ENCODE assay signal across 39 cellular contexts in genomic region chr18:1177232-1177631, GRCh38.
"Had no signal": no experiment of that assay in that cellular context is flagged by ENCODE, and none has a peak within 500 bp of the region (broad histone marks: within the 10 kb centered on the region; RNA-seq: fewer than 3 reads in every experiment).

No MANE protein-coding gene starts in this region.

- DNase-seq: activated effector memory CD4-positive, alpha-beta T cell treated with anti-CD3 and anti-CD28 coated beads, Interleukin-2, amount 50 U/mL, for 16 hours; activated effector memory CD4-positive, alpha-beta T cell treated with Interleukin-2 at 50 U/mL for 16 hours; activated gamma-delta T cell; activated gamma-delta T cell treated with Interleukin-2 at 50 U/mL for 16 hours; activated naive CD4-positive, alpha-beta T cell; activated naive CD4-positive, alpha-beta T cell treated with anti-CD3 and anti-CD28 coated beads for 36 hours; activated naive CD4-positive, alpha-beta T cell treated with anti-CD3 and anti-CD28 coated beads, Interleukin-2, amount 10 ng/mL, durations not matched to agents 7 days and 5 days; activated naive CD4-positive, alpha-beta T cell treated with anti-CD3 and anti-CD28 coated beads, Interleukin-2, amount 50 U/mL, for 16 hours; activated naive CD4-positive, alpha-beta T cell treated with Interleukin-2 at 50 U/mL for 16 hours; activated naive CD8-positive, alpha-beta T cell treated with anti-CD3 and anti-CD28 coated beads for 36 hours; activated naive CD8-positive, alpha-beta T cell treated with anti-CD3 and anti-CD28 coated beads, Interleukin-2, amount 10 ng/mL, durations not matched to agents 7 days and 5 days; activated naive CD8-positive, alpha-beta T cell treated with anti-CD3 and anti-CD28 coated beads, Interleukin-2, amount 50 U/mL, for 24 hours; activated T-cell treated with anti-CD3 and anti-CD28 coated beads, Interleukin-2, amount 50 U/mL, for 24 hours; activated T-cell treated with anti-CD3 and anti-CD28 coated beads, Interleukin-2, amount 50 U/mL, for 4 hours; activated T-cell treated with anti-CD3 and anti-CD28 coated beads, Interleukin-2, amount 50 U/mL, for 48 hours; activated T-cell treated with anti-CD3 and anti-CD28 coated beads, Interleukin-2, amount 50 U/mL, for 72 hours; adrenal gland; amniotic stem cell; amygdala; anterior cingulate cortex; aorta; body of pancreas; brain microvascular endothelial cell; caudate nucleus; central memory CD4-positive, alpha-beta T cell; cerebellar nuclear complex had no signal

- H3K4me1 Mint-ChIP-seq: activated naive CD4-positive, alpha-beta T cell treated with anti-CD3 and anti-CD28 coated beads, Interleukin-2, amount 10 ng/mL, durations not matched to agents 7 days and 5 days; activated naive CD4-positive, alpha-beta T cell treated with anti-CD3 and anti-CD28 coated beads, Interleukin-2, amount 50 U/mL, for 24 hours; activated naive CD8-positive, alpha-beta T cell treated with anti-CD3 and anti-CD28 coated beads for 36 hours; activated naive CD8-positive, alpha-beta T cell treated with anti-CD3 and anti-CD28 coated beads, Interleukin-2, amount 10 ng/mL, durations not matched to agents 7 days and 5 days; activated naive CD8-positive, alpha-beta T cell treated with anti-CD3 and anti-CD28 coated beads, Interleukin-2, amount 50 U/mL, for 24 hours; activated T-helper 17 cell treated with anti-CD3 and anti-CD28 coated beads, Interleukin-2, amount 50 U/mL, for 72 hours; brain; central memory CD8-positive, alpha-beta T cell had no signal

- H3K27me3 ChIP-seq: adrenal gland, ascending aorta, body of pancreas, brain microvascular endothelial cell, breast epithelium, cardiac muscle cell had no signal

- H3K4me1 ChIP-seq: adrenal gland, ascending aorta, body of pancreas, breast epithelium had no signal

- H3K27ac ChIP-seq: adrenal gland, ascending aorta, body of pancreas, brain microvascular endothelial cell, breast epithelium, cardiac muscle cell had no signal

- H3K4me3 Mint-ChIP-seq: activated naive CD4-positive, alpha-beta T cell treated with anti-CD3 and anti-CD28 coated beads for 36 hours; activated naive CD4-positive, alpha-beta T cell treated with anti-CD3 and anti-CD28 coated beads, Interleukin-2, amount 10 ng/mL, durations not matched to agents 7 days and 5 days; activated naive CD4-positive, alpha-beta T cell treated with anti-CD3 and anti-CD28 coated beads, Interleukin-2, amount 50 U/mL, for 24 hours; activated naive CD8-positive, alpha-beta T cell; activated naive CD8-positive, alpha-beta T cell treated with anti-CD3 and anti-CD28 coated beads for 36 hours; activated naive CD8-positive, alpha-beta T cell treated with anti-CD3 and anti-CD28 coated beads, Interleukin-2, amount 10 ng/mL, durations not matched to agents 7 days and 5 days; activated naive CD8-positive, alpha-beta T cell treated with anti-CD3 and anti-CD28 coated beads, Interleukin-2, amount 50 U/mL, for 24 hours; activated T-cell treated with anti-CD3 and anti-CD28 coated beads, Interleukin-2, amount 50 U/mL, for 24 hours; activated T-cell treated with anti-CD3 and anti-CD28 coated beads, Interleukin-2, amount 50 U/mL, for 4 hours; activated T-cell treated with anti-CD3 and anti-CD28 coated beads, Interleukin-2, amount 50 U/mL, for 72 hours; activated T-helper 1 cell treated with anti-CD3 and anti-CD28 coated beads, Interleukin-12 subunit alpha, Interleukin-12 subunit beta, Interleukin-2, Interleukin-4 antibody, amounts not matched to agents 30 ng/mL and 10 ng/mL and 1 ng/mL, durations not matched to agents 14 hours and 24 hours and 36 hours; activated T-helper 17 cell treated with anti-CD3 and anti-CD28 coated beads, Interleukin-2, amount 50 U/mL, for 72 hours; brain; central memory CD8-positive, alpha-beta T cell had no signal

- ATAC-seq: activated naive CD4-positive, alpha-beta T cell treated with anti-CD3 and anti-CD28 coated beads, Interleukin-2, amount 50 U/mL, for 72 hours; activated naive CD8-positive, alpha-beta T cell treated with anti-CD3 and anti-CD28 coated beads, Interleukin-2, amount 50 U/mL, for 24 hours; activated T-cell treated with anti-CD3 and anti-CD28 coated beads, Interleukin-2, amount 50 U/mL, for 4 hours; activated T-cell treated with anti-CD3 and anti-CD28 coated beads, Interleukin-2, amount 50 U/mL, for 72 hours; activated T-helper 17 cell treated with anti-CD3 and anti-CD28 coated beads, Interleukin-2, amount 50 U/mL, for 72 hours; body of pancreas had no signal

- FAIRE-seq: astrocyte, bronchial epithelial cell had no signal

- H3K36me3 ChIP-seq: adrenal gland, ascending aorta, brain microvascular endothelial cell, breast epithelium, cardiac muscle cell had no signal

- H3K4me3 ChIP-seq: adrenal gland, ascending aorta, body of pancreas, breast epithelium, cardiac muscle cell had no signal

- H3K36me3 Mint-ChIP-seq: activated naive CD4-positive, alpha-beta T cell treated with anti-CD3 and anti-CD28 coated beads, Interleukin-2, amount 10 ng/mL, durations not matched to agents 7 days and 5 days; activated naive CD4-positive, alpha-beta T cell treated with anti-CD3 and anti-CD28 coated beads, Interleukin-2, amount 50 U/mL, for 24 hours; activated naive CD4-positive, alpha-beta T cell treated with anti-CD3 and anti-CD28 coated beads, Interleukin-2, amount 50 U/mL, for 72 hours; activated naive CD8-positive, alpha-beta T cell; activated naive CD8-positive, alpha-beta T cell treated with anti-CD3 and anti-CD28 coated beads for 36 hours; activated naive CD8-positive, alpha-beta T cell treated with anti-CD3 and anti-CD28 coated beads, Interleukin-2, amount 10 ng/mL, durations not matched to agents 7 days and 5 days; brain had no signal

- H3K9me3 Mint-ChIP-seq: activated naive CD8-positive, alpha-beta T cell treated with anti-CD3 and anti-CD28 coated beads, Interleukin-2, amount 10 ng/mL, durations not matched to agents 7 days and 5 days had no signal

- H3K27ac Mint-ChIP-seq: activated naive CD4-positive, alpha-beta T cell treated with anti-CD3 and anti-CD28 coated beads for 36 hours; activated naive CD4-positive, alpha-beta T cell treated with anti-CD3 and anti-CD28 coated beads, Interleukin-2, amount 10 ng/mL, durations not matched to agents 7 days and 5 days; activated naive CD4-positive, alpha-beta T cell treated with anti-CD3 and anti-CD28 coated beads, Interleukin-2, amount 50 U/mL, for 24 hours; activated naive CD4-positive, alpha-beta T cell treated with anti-CD3 and anti-CD28 coated beads, Interleukin-2, amount 50 U/mL, for 72 hours; activated naive CD8-positive, alpha-beta T cell; activated naive CD8-positive, alpha-beta T cell treated with anti-CD3 and anti-CD28 coated beads for 36 hours; activated naive CD8-positive, alpha-beta T cell treated with anti-CD3 and anti-CD28 coated beads, Interleukin-2, amount 10 ng/mL, durations not matched to agents 7 days and 5 days; activated naive CD8-positive, alpha-beta T cell treated with anti-CD3 and anti-CD28 coated beads, Interleukin-2, amount 50 U/mL, for 24 hours; activated T-cell treated with anti-CD3 and anti-CD28 coated beads, Interleukin-2, amount 50 U/mL, for 24 hours; activated T-helper 1 cell treated with anti-CD3 and anti-CD28 coated beads, Interleukin-12 subunit alpha, Interleukin-12 subunit beta, Interleukin-2, Interleukin-4 antibody, amounts not matched to agents 30 ng/mL and 10 ng/mL and 1 ng/mL, durations not matched to agents 14 hours and 24 hours and 36 hours; activated T-helper 17 cell treated with anti-CD3 and anti-CD28 coated beads, Interleukin-2, amount 50 U/mL, for 72 hours; activated T-helper 2 cell treated with anti-CD3 and anti-CD28 coated beads, Interferon-gamma antibody, Interleukin-2, Interleukin-4, amounts not matched to agents 10 μg/mL and 5 μg/mL and 100 μg/mL, durations not matched to agents 14 hours and 24 hours and 36 hours; brain had no signal

- H3K27me3 Mint-ChIP-seq: activated naive CD4-positive, alpha-beta T cell treated with anti-CD3 and anti-CD28 coated beads, Interleukin-2, amount 10 ng/mL, durations not matched to agents 7 days and 5 days; activated naive CD4-positive, alpha-beta T cell treated with anti-CD3 and anti-CD28 coated beads, Interleukin-2, amount 50 U/mL, for 24 hours; activated naive CD8-positive, alpha-beta T cell; activated naive CD8-positive, alpha-beta T cell treated with anti-CD3 and anti-CD28 coated beads for 36 hours; activated naive CD8-positive, alpha-beta T cell treated with anti-CD3 and anti-CD28 coated beads, Interleukin-2, amount 10 ng/mL, durations not matched to agents 7 days and 5 days; activated naive CD8-positive, alpha-beta T cell treated with anti-CD3 and anti-CD28 coated beads, Interleukin-2, amount 50 U/mL, for 24 hours; activated T-cell treated with anti-CD3 and anti-CD28 coated beads, Interleukin-2, amount 50 U/mL, for 24 hours; activated T-helper 17 cell treated with anti-CD3 and anti-CD28 coated beads, Interleukin-2, amount 50 U/mL, for 72 hours; central memory CD8-positive, alpha-beta T cell had no signal

- H3K9me3 ChIP-seq: adrenal gland, ascending aorta had no signal
